1 cellular context compared by ENCODE assay signal in genomic region chr1:230327892-230328284, GRCh38.
TF ChIP-seq lines count a peak whose summit lies in the region.

No MANE protein-coding gene starts in this region.

TF ChIP-seq in H1, 55 proteins besides CTCF, POLR2A, EP300 and RAD21:
- TF ChIP-seq CHD2 (IDR thresholded peaks at IDR 0.05; ENCODE audit: low read length) (no peak), ASH2L (IDR thresholded peaks at IDR 0.05; ENCODE audit: low read length) (no peak), JUND (IDR thresholded peaks at IDR 0.05; ENCODE audit: low read length) (peak; percentile 68), CREB1 (IDR thresholded peaks at IDR 0.05) (no peak)
- TF ChIP-seq, protein P1, sequence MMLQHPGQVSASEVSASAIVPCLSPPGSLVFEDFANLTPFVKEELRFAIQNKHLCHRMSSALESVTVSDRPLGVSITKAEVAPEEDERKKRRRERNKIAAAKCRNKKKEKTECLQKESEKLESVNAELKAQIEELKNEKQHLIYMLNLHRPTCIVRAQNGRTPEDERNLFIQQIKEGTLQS (IDR thresholded peaks at IDR 0.05; ENCODE audit: insufficient read depth, low read depth, low read length) = no peak
- TF ChIP-seq, protein P2, sequence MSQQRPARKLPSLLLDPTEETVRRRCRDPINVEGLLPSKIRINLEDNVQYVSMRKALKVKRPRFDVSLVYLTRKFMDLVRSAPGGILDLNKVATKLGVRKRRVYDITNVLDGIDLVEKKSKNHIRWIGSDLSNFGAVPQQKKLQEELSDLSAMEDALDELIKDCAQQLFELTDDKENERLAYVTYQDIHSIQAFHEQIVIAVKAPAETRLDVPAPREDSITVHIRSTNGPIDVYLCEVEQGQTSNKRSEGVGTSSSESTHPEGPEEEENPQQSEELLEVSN (IDR thresholded peaks at IDR 0.05) = no peak
